Comparison of ENCODE assay signal across 2 cellular contexts in genomic region chr16:71083573-71083972, GRCh38.
A peak's percentile ranks its signal among the peaks of the same experiment; 100 is the strongest.
DNase-seq lines count a peak whose midpoint lies in the region; ATAC-seq, FAIRE-seq and TF ChIP-seq lines count a peak whose summit lies in the region.
"Not testable (repeated sequence)": the region's sequence is repeated elsewhere in the genome, so short reads cannot be mapped to it uniquely, and the experiment has no call there.

No MANE protein-coding gene starts in this region.

- not testable (repeated sequence) for H3F3A ChIP-seq in PC-3 (ENCODE audit: low read length, unreplicated experiment)

- not testable (repeated sequence) for H3K4me3 ChIP-seq in PC-3 (ENCODE audit: low read length); K562

- CTCF ChIA-PET in PC-3 (lab: Charles Lee); K562 (lab: Yijun Ruan, JAX; ENCODE audit: low intra/inter-chr PET ratio): not testable (repeated sequence)

- not testable (repeated sequence) for H3K9me3 ChIP-seq in PC-3 (ENCODE audit: low read length); K562 (replicated peaks; ENCODE audit: control insufficient read depth, insufficient read depth, low read depth, low read length)

- H2AFZ ChIP-seq in PC-3 (ENCODE audit: low read length); K562 (ENCODE audit: low read depth, low read length): not testable (repeated sequence)

- peak; percentile 50 for ATAC-seq in PC-3
- ATAC-seq in K562: peak; percentile 66

- FAIRE-seq in K562 (lab: Jason Lieb, UNC): peak; percentile 42

- TF ChIP-seq POLR2A in K562 (conservative IDR thresholded peaks at IDR 0.05): not testable (repeated sequence)

- H3K27me3 ChIP-seq in PC-3 (ENCODE audit: low read length); K562 (ENCODE audit: control insufficient read depth in 2 of 2, insufficient read depth in 2 of 2, low read length in 2 of 2): not testable (repeated sequence)

- H3K27ac ChIP-seq in PC-3 (ENCODE audit: low read length); K562 (ENCODE audit: extremely low read depth, low read depth, low read length): not testable (repeated sequence)

- not testable (repeated sequence) for TF ChIP-seq RAD21 in K562 (CRISPR knock-in tag; conservative IDR thresholded peaks at IDR 0.05 in 1 of 2, IDR thresholded peaks at IDR 0.05 in 1 of 2)

- 0% methylated on average over 3 of the region's 6 CpGs for whole genome bisulfite sequencing in K562 (ENCODE audit: insufficient coverage, low coverage, missing lambda C conversion rate)

- TF ChIP-seq CTCF in PC-3 (conservative IDR thresholded peaks at IDR 0.05; ENCODE audit: low read depth, low read length); K562 (IDR thresholded peaks at IDR 0.05 in 2 of 3, conservative IDR thresholded peaks at IDR 0.05 in 1 of 3; ENCODE audit: insufficient read depth in 2 of 3, low read depth in 1 of 3, low read length in 3 of 3): not testable (repeated sequence)

- in situ Hi-C loops in K562 (cut with MboI): not testable (repeated sequence)

- not testable (repeated sequence) for H3K9ac ChIP-seq in PC-3 (ENCODE audit: low read length); K562 (ENCODE audit: insufficient read depth in 1 of 2, low read depth in 2 of 2, low read length in 2 of 2)

- DNase-seq in PC-3; K562 (ENCODE audit: extremely low read depth in 1 of 4, low spot score in 3 of 4): not testable (repeated sequence)

- not testable (repeated sequence) for H3K79me2 ChIP-seq in PC-3 (ENCODE audit: low read length); K562 (ENCODE audit: control insufficient read depth, insufficient read depth, low read length)

- POLR2A ChIA-PET in PC-3 (lab: Charles Lee; ENCODE audit: unreplicated experiment); K562 (lab: Yijun Ruan, JAX): not testable (repeated sequence)

- H3K4me1 ChIP-seq in PC-3 (ENCODE audit: insufficient read depth, low read length); K562 (replicated peaks in 1 of 2; ENCODE audit: control insufficient read depth in 2 of 2, insufficient read depth in 2 of 2, low read length in 2 of 2): not testable (repeated sequence)

- not testable (repeated sequence) for H4K20me1 ChIP-seq in PC-3 (ENCODE audit: low read length); K562 (replicated peaks; ENCODE audit: control insufficient read depth, insufficient read depth, low read length)

- H3K9me1 ChIP-seq in K562 (ENCODE audit: control insufficient read depth, insufficient read depth, low read length): not testable (repeated sequence)

- intact Hi-C loops in PC-3 (cut with micrococcal nuclease); K562 (cut with micrococcal nuclease): not testable (repeated sequence)

- TF ChIP-seq EP300 in K562 (IDR thresholded peaks at IDR 0.05; ENCODE audit: low read length): not testable (repeated sequence)

- not testable (repeated sequence) for H3K9me2 ChIP-seq in PC-3 (replicated peaks; ENCODE audit: low read length)

- H3K36me3 ChIP-seq in PC-3 (ENCODE audit: low read depth, low read length); K562 (ENCODE audit: control insufficient read depth, insufficient read depth, low read length): not testable (repeated sequence)

- H3K4me2 ChIP-seq in PC-3 (ENCODE audit: low read length); K562 (ENCODE audit: insufficient read depth, low read length): not testable (repeated sequence)

- BruUV-seq in PC-3 (replicated peaks; lab: Mats Ljungman, UMichigan); K562 (replicated peaks; lab: Mats Ljungman, UMichigan): not testable (repeated sequence)

TF ChIP-seq in K562, 482 proteins besides CTCF, POLR2A, EP300 and RAD21:
- TF ChIP-seq MEIS2 (IDR thresholded peaks at IDR 0.05; ENCODE audit: partially characterized antibody): peak; percentile 21
- peak; percentile 74 for TF ChIP-seq ATF3 (IDR thresholded peaks at IDR 0.05)
- TF ChIP-seq ATF3 (CRISPR knock-in tag; conservative IDR thresholded peaks at IDR 0.05): not testable (repeated sequence)
- TF ChIP-seq FOSL1 (tag; conservative IDR thresholded peaks at IDR 0.05): peak; percentile 34; the same call in 1 of the 2 replicates
